In the genomic region with DNA sequence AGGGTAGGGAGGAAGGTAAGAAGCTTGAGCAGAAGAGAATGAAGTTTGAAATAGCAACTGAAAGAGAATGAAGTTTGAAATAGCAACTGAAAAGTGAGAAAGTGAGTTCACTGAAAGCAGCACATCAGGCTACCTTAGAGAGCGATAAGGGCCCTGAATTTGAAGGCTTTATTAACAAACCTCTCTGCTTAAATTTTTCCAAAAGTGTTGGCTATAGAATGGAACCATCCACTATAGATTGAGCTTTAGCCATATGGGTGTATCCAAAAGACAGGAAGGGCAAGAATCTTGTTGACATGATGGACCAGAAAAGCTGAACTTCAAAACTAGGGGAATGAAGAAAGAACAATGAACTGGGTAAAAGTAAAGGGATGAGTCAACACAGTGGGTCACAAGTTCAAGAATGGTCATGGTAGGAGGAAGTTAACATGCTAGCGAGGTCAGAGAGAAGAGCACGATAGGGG, we compare ENCODE assay signal across 17 cellular contexts.
DNase-seq lines count a peak whose midpoint lies in the region; ATAC-seq and TF ChIP-seq lines count a peak whose summit lies in the region.
"Had no signal": no experiment of that assay in that cellular context is flagged by ENCODE, and none has a peak within 500 bp of the region (broad histone marks: within the 10 kb centered on the region; RNA-seq: fewer than 3 reads in every experiment).

No MANE protein-coding gene starts in this region.

- ATAC-seq in GM18517 (IDR thresholded peaks at IDR 0.05; ENCODE audit: unreplicated experiment) (peak; percentile 86), GM21390 (IDR thresholded peaks at IDR 0.05; ENCODE audit: unreplicated experiment) (peak; percentile 88), HG02970 (IDR thresholded peaks at IDR 0.05; ENCODE audit: low FRiP score, unreplicated experiment) (peak; percentile 60), HG03575 (IDR thresholded peaks at IDR 0.05; ENCODE audit: extremely low read depth, insufficient number of reproducible peaks, low FRiP score, unreplicated experiment) (peak; percentile 89)
- ATAC-seq in activated CD4-positive, alpha-beta T cell treated with anti-CD3 and anti-CD28 coated beads for 36 hours, result no peak
- ATAC-seq: activated CD8-positive, alpha-beta T cell treated with anti-CD3 and anti-CD28 coated beads, Interleukin-2, amount 10 ng/mL, durations not matched to agents 7 days and 5 days; stimulated activated effector memory CD8-positive, alpha-beta T cell treated with anti-CD3 and anti-CD28 coated beads, Interleukin-12 subunit alpha, Interleukin-12 subunit beta, amount 100 ng/mL, for 72 hours had no signal

- H3K4me3 ChIP-seq in breast epithelium (no peak overlapping the region), dorsolateral prefrontal cortex (no peak overlapping the region)

- H3K27ac Mint-ChIP-seq in activated CD4-positive, alpha-beta T cell treated with anti-CD3 and anti-CD28 coated beads for 36 hours, result no peak overlapping the region
- H3K27ac Mint-ChIP-seq: activated CD8-positive, alpha-beta T cell treated with anti-CD3 and anti-CD28 coated beads, Interleukin-2, amount 10 ng/mL, durations not matched to agents 7 days and 5 days; stimulated activated effector memory CD8-positive, alpha-beta T cell treated with anti-CD3 and anti-CD28 coated beads, Interleukin-12 subunit alpha, Interleukin-12 subunit beta, amount 100 ng/mL, for 72 hours had no signal

- no peaks in the 10 kb centered on the region for H3K4me1 Mint-ChIP-seq in activated CD4-positive, alpha-beta T cell treated with anti-CD3 and anti-CD28 coated beads for 36 hours
- H3K4me1 Mint-ChIP-seq: stimulated activated effector memory CD8-positive, alpha-beta T cell treated with anti-CD3 and anti-CD28 coated beads, Interleukin-12 subunit alpha, Interleukin-12 subunit beta, amount 100 ng/mL, for 72 hours had no signal

- no peaks in the 10 kb centered on the region for H3K4me1 ChIP-seq in breast epithelium

- H3K36me3 ChIP-seq in breast epithelium, result no peaks in the 10 kb centered on the region

- intact Hi-C loops in activated CD4-positive, alpha-beta T cell treated with anti-CD3 and anti-CD28 coated beads for 36 hours (cut with DNase I, micrococcal nuclease), result no loop called here
- intact Hi-C loops in breast epithelium (cut with DNase I; ENCODE audit: low total_unique reads) (no loop called here), dorsolateral prefrontal cortex (cut with DNase I) (no loop called here)

- H3K9me3 Mint-ChIP-seq in activated CD4-positive, alpha-beta T cell treated with anti-CD3 and anti-CD28 coated beads for 36 hours (ENCODE audit: low read depth), result no peaks in the 10 kb centered on the region
- H3K9me3 Mint-ChIP-seq: stimulated activated effector memory CD8-positive, alpha-beta T cell treated with anti-CD3 and anti-CD28 coated beads, Interleukin-12 subunit alpha, Interleukin-12 subunit beta, amount 100 ng/mL, for 72 hours had no signal

- TF ChIP-seq CTCF in breast epithelium (IDR thresholded peaks at IDR 0.05) (no peak), dorsolateral prefrontal cortex (IDR thresholded peaks at IDR 0.05 in 54 of 56, conservative IDR thresholded peaks at IDR 0.05 in 2 of 56; ENCODE audit: low read depth in 1 of 56, partially characterized antibody in 56 of 56) (no peak)

- H3K27ac ChIP-seq in breast epithelium (no peak overlapping the region), dorsolateral prefrontal cortex (peak overlapping the region in 4 of 59 donors; percentile 3 to 16 (median 10))
- H3K27ac ChIP-seq: C4-2B, epithelial cell of prostate had no signal

- H3K36me3 Mint-ChIP-seq in activated CD4-positive, alpha-beta T cell treated with anti-CD3 and anti-CD28 coated beads for 36 hours (ENCODE audit: low read depth), result no peaks in the 10 kb centered on the region
- H3K36me3 Mint-ChIP-seq: stimulated activated effector memory CD8-positive, alpha-beta T cell treated with anti-CD3 and anti-CD28 coated beads, Interleukin-12 subunit alpha, Interleukin-12 subunit beta, amount 100 ng/mL, for 72 hours had no signal

- CTCF ChIA-PET in activated CD4-positive, alpha-beta T cell treated with anti-CD3 and anti-CD28 coated beads for 36 hours (lab: Charles Lee), result no interaction called here

- H3K27me3 ChIP-seq in breast epithelium (no peaks in the 10 kb centered on the region), dorsolateral prefrontal cortex (no peaks in the 10 kb centered on the region)

- POLR2A ChIA-PET in activated CD4-positive, alpha-beta T cell treated with anti-CD3 and anti-CD28 coated beads for 36 hours (lab: Charles Lee), result no interaction called here

- no peak for TF ChIP-seq POLR2A in breast epithelium (IDR thresholded peaks at IDR 0.05)

- H3K27me3 Mint-ChIP-seq in activated CD4-positive, alpha-beta T cell treated with anti-CD3 and anti-CD28 coated beads for 36 hours, result no peaks in the 10 kb centered on the region

- H3K9me3 ChIP-seq in breast epithelium, result no peaks in the 10 kb centered on the region

- H3K4me3 Mint-ChIP-seq in activated CD4-positive, alpha-beta T cell treated with anti-CD3 and anti-CD28 coated beads for 36 hours, result no peak overlapping the region
- H3K4me3 Mint-ChIP-seq: activated CD8-positive, alpha-beta T cell treated with anti-CD3 and anti-CD28 coated beads, Interleukin-2, amount 10 ng/mL, durations not matched to agents 7 days and 5 days; stimulated activated effector memory CD8-positive, alpha-beta T cell treated with anti-CD3 and anti-CD28 coated beads, Interleukin-12 subunit alpha, Interleukin-12 subunit beta, amount 100 ng/mL, for 72 hours had no signal

- DNase-seq in activated CD4-positive, alpha-beta T cell treated with anti-CD3 and anti-CD28 coated beads for 36 hours, result no peak
- DNase-seq in breast epithelium (ENCODE audit: low spot score in 2 of 2) (no peak), NCI-H82 treated with DMSO at 0.1 percent for 48 hours (lab: John Stamatoyannopoulos, UW; ENCODE audit: unreplicated experiment) (no peak), dorsolateral prefrontal cortex (no peak)
- DNase-seq: activated CD8-positive, alpha-beta T cell treated with anti-CD3 and anti-CD28 coated beads, Interleukin-2, amount 10 ng/mL, durations not matched to agents 7 days and 5 days; central memory CD4-positive, alpha-beta T cell; GDM1; hypothalamus; NCI-H2081 treated with DMSO at 0.1 percent for 48 hours; T-helper 1 cell had no signal
